ENCODE assay signal across 1 cellular context in the genomic region with DNA sequence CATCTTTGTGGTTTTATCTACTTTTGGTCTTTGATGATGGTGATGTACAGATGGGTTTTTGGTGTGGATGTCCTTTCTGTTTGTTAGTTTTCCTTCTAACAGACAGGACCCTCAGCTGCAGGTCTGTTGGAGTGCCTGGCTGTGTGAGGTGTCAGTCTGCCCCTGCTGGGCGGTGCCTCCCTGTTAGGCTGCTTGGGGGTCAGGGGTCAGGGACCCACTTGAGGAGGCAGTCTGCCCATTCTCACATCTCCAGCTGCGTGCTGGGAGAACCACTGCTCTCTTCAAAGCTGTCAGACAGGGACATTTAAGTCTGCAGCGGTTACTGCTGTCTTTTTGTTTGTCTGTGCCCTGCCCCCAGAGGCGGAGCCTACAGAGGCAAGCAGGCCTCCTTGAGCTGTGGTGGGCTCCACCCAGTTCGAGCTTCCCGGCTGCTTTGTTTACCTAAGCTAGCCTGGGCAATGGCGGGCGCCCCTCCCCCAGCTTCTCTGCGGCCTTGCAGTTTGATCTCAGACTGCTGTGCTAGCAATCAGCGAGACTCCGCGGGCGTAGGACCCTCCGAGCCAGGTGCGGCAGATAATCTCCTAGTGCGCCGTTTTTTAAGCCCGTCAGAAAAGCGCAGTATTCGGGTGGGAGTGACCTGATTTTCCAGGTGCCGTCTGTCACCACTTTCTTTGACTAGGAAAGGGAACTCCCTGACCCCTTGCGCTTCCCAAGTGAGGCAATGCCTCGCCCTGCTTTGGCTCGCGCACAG.
TF ChIP-seq lines count a peak whose summit lies in the region.
"Not testable (repeated sequence)": the region's sequence is repeated elsewhere in the genome, so short reads cannot be mapped to it uniquely, and the experiment has no call there.

No MANE protein-coding gene starts in this region.

TF ChIP-seq in HepG2, 621 proteins besides CTCF, POLR2A, EP300 and RAD21 (continued from another document):
- TF ChIP-seq, protein P1, sequence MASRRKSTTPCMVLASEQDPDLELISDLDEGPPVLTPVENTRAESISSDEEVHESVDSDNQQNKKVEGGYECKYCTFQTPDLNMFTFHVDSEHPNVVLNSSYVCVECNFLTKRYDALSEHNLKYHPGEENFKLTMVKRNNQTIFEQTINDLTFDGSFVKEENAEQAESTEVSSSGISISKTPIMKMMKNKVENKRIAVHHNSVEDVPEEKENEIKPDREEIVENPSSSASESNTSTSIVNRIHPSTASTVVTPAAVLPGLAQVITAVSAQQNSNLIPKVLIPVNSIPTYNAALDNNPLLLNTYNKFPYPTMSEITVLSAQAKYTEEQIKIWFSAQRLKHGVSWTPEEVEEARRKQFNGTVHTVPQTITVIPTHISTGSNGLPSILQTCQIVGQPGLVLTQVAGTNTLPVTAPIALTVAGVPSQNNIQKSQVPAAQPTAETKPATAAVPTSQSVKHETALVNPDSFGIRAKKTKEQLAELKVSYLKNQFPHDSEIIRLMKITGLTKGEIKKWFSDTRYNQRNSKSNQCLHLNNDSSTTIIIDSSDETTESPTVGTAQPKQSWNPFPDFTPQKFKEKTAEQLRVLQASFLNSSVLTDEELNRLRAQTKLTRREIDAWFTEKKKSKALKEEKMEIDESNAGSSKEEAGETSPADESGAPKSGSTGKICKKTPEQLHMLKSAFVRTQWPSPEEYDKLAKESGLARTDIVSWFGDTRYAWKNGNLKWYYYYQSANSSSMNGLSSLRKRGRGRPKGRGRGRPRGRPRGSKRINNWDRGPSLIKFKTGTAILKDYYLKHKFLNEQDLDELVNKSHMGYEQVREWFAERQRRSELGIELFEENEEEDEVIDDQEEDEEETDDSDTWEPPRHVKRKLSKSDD (CRISPR knock-in tag; IDR thresholded peaks at IDR 0.05; ENCODE audit: low read depth) = peak; percentile 63; the same call in 1 of the 2 replicates
- peak; percentile 16; the same call in 1 of the 2 replicates for TF ChIP-seq PATZ1 (CRISPR knock-in tag; IDR thresholded peaks at IDR 0.05)
- TF ChIP-seq SOX6, FOXA1 (IDR thresholded peaks at IDR 0.05): not testable (repeated sequence)
- TF ChIP-seq SOX6 (CRISPR knock-in tag; IDR thresholded peaks at IDR 0.05) = peak; percentile 43; the same call in 1 of the 2 replicates
- TF ChIP-seq FOXA1 (CRISPR knock-in tag; IDR thresholded peaks at IDR 0.05) = peak; percentile 89
- TF ChIP-seq POGZ (CRISPR knock-in tag; IDR thresholded peaks at IDR 0.05) = peak; percentile 72; the same call in 1 of the 2 replicates
- peak in 1 of 2 experiments; percentile 45; a peak in 1 of 4 replicates for TF ChIP-seq NR2F1 (CRISPR knock-in tag; IDR thresholded peaks at IDR 0.05)
- TF ChIP-seq ZGPAT (CRISPR knock-in tag; IDR thresholded peaks at IDR 0.05) = peak; percentile 37; the same call in 1 of the 2 replicates
- TF ChIP-seq GABPB1 (CRISPR knock-in tag; IDR thresholded peaks at IDR 0.05) = peak; percentile 44; the same call in 1 of the 2 replicates
- 0 out of 2 replicates have a peak, but pooled peaks have one; percentile 15 for TF ChIP-seq ZFY (CRISPR knock-in tag; IDR thresholded peaks at IDR 0.05)
- TF ChIP-seq SALL1 (CRISPR knock-in tag; IDR thresholded peaks at IDR 0.05) = peak; percentile 70
- 0 out of 2 replicates have a peak, but pooled peaks have one; percentile 20 for TF ChIP-seq PHF21A (CRISPR knock-in tag; IDR thresholded peaks at IDR 0.05)
- peak; percentile 52; the same call in 1 of the 2 replicates for TF ChIP-seq KDM2A (CRISPR knock-in tag; IDR thresholded peaks at IDR 0.05; ENCODE audit: borderline replicate concordance, low read depth)
- TF ChIP-seq FOXA3 (CRISPR knock-in tag; IDR thresholded peaks at IDR 0.05) = peak; percentile 86
- TF ChIP-seq, protein P2, sequence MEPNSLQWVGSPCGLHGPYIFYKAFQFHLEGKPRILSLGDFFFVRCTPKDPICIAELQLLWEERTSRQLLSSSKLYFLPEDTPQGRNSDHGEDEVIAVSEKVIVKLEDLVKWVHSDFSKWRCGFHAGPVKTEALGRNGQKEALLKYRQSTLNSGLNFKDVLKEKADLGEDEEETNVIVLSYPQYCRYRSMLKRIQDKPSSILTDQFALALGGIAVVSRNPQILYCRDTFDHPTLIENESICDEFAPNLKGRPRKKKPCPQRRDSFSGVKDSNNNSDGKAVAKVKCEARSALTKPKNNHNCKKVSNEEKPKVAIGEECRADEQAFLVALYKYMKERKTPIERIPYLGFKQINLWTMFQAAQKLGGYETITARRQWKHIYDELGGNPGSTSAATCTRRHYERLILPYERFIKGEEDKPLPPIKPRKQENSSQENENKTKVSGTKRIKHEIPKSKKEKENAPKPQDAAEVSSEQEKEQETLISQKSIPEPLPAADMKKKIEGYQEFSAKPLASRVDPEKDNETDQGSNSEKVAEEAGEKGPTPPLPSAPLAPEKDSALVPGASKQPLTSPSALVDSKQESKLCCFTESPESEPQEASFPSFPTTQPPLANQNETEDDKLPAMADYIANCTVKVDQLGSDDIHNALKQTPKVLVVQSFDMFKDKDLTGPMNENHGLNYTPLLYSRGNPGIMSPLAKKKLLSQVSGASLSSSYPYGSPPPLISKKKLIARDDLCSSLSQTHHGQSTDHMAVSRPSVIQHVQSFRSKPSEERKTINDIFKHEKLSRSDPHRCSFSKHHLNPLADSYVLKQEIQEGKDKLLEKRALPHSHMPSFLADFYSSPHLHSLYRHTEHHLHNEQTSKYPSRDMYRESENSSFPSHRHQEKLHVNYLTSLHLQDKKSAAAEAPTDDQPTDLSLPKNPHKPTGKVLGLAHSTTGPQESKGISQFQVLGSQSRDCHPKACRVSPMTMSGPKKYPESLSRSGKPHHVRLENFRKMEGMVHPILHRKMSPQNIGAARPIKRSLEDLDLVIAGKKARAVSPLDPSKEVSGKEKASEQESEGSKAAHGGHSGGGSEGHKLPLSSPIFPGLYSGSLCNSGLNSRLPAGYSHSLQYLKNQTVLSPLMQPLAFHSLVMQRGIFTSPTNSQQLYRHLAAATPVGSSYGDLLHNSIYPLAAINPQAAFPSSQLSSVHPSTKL (CRISPR knock-in tag; IDR thresholded peaks at IDR 0.05) = peak; percentile 80
- 0 out of 2 replicates have a peak, but pooled peaks have one; percentile 46 for TF ChIP-seq TFDP2 (CRISPR knock-in tag; IDR thresholded peaks at IDR 0.05)
TF ChIP-seq in HepG2: peak in this region for 41; not testable (repeated sequence) for 580.
